In the genomic region with DNA sequence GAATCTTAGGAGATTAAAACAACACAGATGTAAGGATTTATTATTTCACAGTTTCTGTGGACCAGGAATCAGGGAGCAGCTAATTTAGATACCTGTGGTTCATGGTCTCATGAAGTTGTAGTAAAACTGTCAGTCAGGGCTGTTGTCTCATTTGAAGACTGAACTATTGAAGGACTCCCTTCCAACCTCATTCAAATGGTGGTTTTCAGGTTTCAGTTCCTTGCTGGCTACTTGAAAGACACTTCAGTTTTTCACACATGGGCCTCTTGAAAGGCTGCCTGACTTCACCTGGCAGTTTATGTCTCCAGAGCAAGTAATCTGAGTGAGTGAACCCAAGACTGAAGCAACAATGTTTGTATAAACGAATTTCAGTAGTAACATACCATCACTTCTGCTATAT, we compare ENCODE assay signal across 16 cellular contexts.
DNase-seq lines count a peak whose midpoint lies in the region; ATAC-seq and TF ChIP-seq lines count a peak whose summit lies in the region.
"Had no signal": no experiment of that assay in that cellular context is flagged by ENCODE, and none has a peak within 500 bp of the region (broad histone marks: within the 10 kb centered on the region; RNA-seq: fewer than 3 reads in every experiment).

No MANE protein-coding gene starts in this region.

- BruUV-seq in PC-3 (replicated peaks; lab: Mats Ljungman, UMichigan) = no TSS peak

- no peaks in the 10 kb centered on the region for H3F3A ChIP-seq in PC-3 (ENCODE audit: low read length, unreplicated experiment)

- H2AFZ ChIP-seq in PC-3 (ENCODE audit: low read length) = no peak overlapping the region

- H3K9ac ChIP-seq in PC-3 (ENCODE audit: low read length) = no peak overlapping the region

- H3K4me1 ChIP-seq in PC-3 (ENCODE audit: insufficient read depth, low read length) = no peaks in the 10 kb centered on the region
- H3K4me1 ChIP-seq: SJCRH30 had no signal

- no peaks in the 10 kb centered on the region for H3K79me2 ChIP-seq in PC-3 (ENCODE audit: low read length)

- no peak overlapping the region for H3K4me3 ChIP-seq in GM06990 (replicated peaks; ENCODE audit: low read depth, low read length)
- H3K4me3 ChIP-seq in PC-3 (ENCODE audit: low read length) = no peak overlapping the region
- H3K4me3 ChIP-seq: cardiac muscle cell, SJCRH30 had no signal

- TF ChIP-seq CTCF in GM06990 (IDR thresholded peaks at IDR 0.05; ENCODE audit: insufficient read depth, low read length, poor library complexity, severe bottlenecking) (no peak), omental fat pad (IDR thresholded peaks at IDR 0.05) (no peak), PC-3 (conservative IDR thresholded peaks at IDR 0.05; ENCODE audit: low read depth, low read length) (no peak)

- ATAC-seq in GM19351 (IDR thresholded peaks at IDR 0.05; ENCODE audit: unreplicated experiment) (peak; percentile 97), HG02642 (IDR thresholded peaks at IDR 0.05; ENCODE audit: poor library complexity, unreplicated experiment) (peak; percentile 85), HG03457 (IDR thresholded peaks at IDR 0.05; ENCODE audit: unreplicated experiment) (peak; percentile 69), omental fat pad (ENCODE audit: low FRiP score) (no peak), PC-3 (no peak)
- ATAC-seq: HCT116; natural killer cell treated with Interleukin-12 subunit alpha and Interleukin-12 subunit beta and Interleukin-15 and Interleukin-18, amount 100 ng/mL, for 72 hours had no signal

- H4K20me1 ChIP-seq in PC-3 (ENCODE audit: low read length) = no peaks in the 10 kb centered on the region

- H3K9me2 ChIP-seq in PC-3 (replicated peaks; ENCODE audit: low read length) = no peaks in the 10 kb centered on the region

- no peak overlapping the region for H3K27ac ChIP-seq in PC-3 (ENCODE audit: low read length)
- H3K27ac ChIP-seq: cardiac muscle cell, SJCRH30 had no signal

- POLR2A ChIA-PET in PC-3 (lab: Charles Lee; ENCODE audit: unreplicated experiment) = no interaction called here

- no peaks in the 10 kb centered on the region for H3K27me3 ChIP-seq in GM06990 (replicated peaks; ENCODE audit: control insufficient read depth, insufficient read depth, low read length)
- H3K27me3 ChIP-seq in PC-3 (ENCODE audit: low read length) = no peaks in the 10 kb centered on the region
- H3K27me3 ChIP-seq: cardiac muscle cell, SJCRH30 had no signal

- no peaks in the 10 kb centered on the region for H3K9me3 ChIP-seq in PC-3 (ENCODE audit: low read length)
- H3K9me3 ChIP-seq: SJCRH30 had no signal

- CTCF ChIA-PET in PC-3 (lab: Charles Lee) = no interaction called here

- intact Hi-C loops in PC-3 (cut with micrococcal nuclease) = no loop called here

- H3K36me3 ChIP-seq in GM06990 (ENCODE audit: control insufficient read depth, insufficient read depth, low read length) = no peaks in the 10 kb centered on the region
- H3K36me3 ChIP-seq in PC-3 (ENCODE audit: low read depth, low read length) = no peaks in the 10 kb centered on the region
- H3K36me3 ChIP-seq: cardiac muscle cell, SJCRH30 had no signal

- H3K4me2 ChIP-seq in PC-3 (ENCODE audit: low read length) = no peak overlapping the region

- DNase-seq in GM06990 (ENCODE audit: extremely low read depth, insufficient read length) (peak; percentile 2), occipital lobe (lab: John Stamatoyannopoulos, UW) (no peak), omental fat pad (ENCODE audit: low spot score) (no peak), PC-3 (no peak)
- no peak for DNase-seq in activated CD8-positive, alpha-beta memory T cell treated with anti-CD3 and anti-CD28 coated beads, Interleukin-2, amount 50 U/mL, for 48 hours
- DNase-seq: activated CD4-positive, CD25-positive, alpha-beta regulatory T cell; islet precursor cell; KBM-7; NCI-H446 treated with DMSO at 0.1 percent for 48 hours; SJCRH30 had no signal

Comparison
In these comparisons a context has a peak if more than half of its experiments do, and no peak if none do; other contexts are left out.
1. ATAC-seq: peak in GM19351 (single experiment), HG02642 (single experiment) and HG03457 (single experiment); none in omental fat pad (single experiment) and PC-3 (single experiment).